Comparison of ENCODE assay signal across 19 cellular contexts in the genomic region with DNA sequence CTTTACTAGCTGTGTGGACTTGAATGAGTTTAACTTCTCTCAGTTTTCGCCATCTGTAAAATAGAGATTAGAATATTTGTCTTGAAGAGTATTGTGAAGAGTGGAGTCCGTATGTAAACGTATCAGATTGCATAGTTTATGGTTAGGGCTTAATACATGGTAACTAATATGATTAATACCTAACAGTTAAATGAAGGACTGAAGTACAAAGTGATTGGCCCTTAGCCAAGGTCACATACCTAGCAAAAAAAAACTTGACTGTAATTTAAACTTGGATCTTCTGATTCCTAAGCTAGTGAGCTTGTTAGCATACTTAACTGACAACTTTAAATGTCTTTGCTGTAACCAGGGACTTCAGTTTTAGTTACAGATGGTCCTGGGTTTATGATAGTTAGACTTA. TPM values are rescaled to one million over a fixed set of nuclear protein-coding genes. Genes with fewer than 3 reads are reported as not detected.
DNase-seq lines count a peak whose midpoint lies in the region; TF ChIP-seq lines count a peak whose summit lies in the region.
"Had no signal": no experiment of that assay in that cellular context is flagged by ENCODE, and none has a peak within 500 bp of the region (broad histone marks: within the 10 kb centered on the region; RNA-seq: fewer than 3 reads in every experiment).

No MANE protein-coding gene starts in this region.

- H3K27me3 ChIP-seq in left ventricle myocardium inferior (ENCODE audit: low read depth) (no peaks in the 10 kb centered on the region), adrenal gland (no peaks in the 10 kb centered on the region), liver (ENCODE audit: control insufficient read depth in 4 of 4, insufficient read depth in 4 of 4, low read length in 3 of 4) (no peaks in the 10 kb centered on the region)
- H3K27me3 ChIP-seq: ovary had no signal

- peaks cover 55% of the 10 kb centered on the region for H3K4me1 ChIP-seq in left ventricle myocardium inferior
- H3K4me1 ChIP-seq in adrenal gland (replicated peaks in 1 of 2) = peaks cover 23 to 47% of the 10 kb centered on the region in 2 donors
- H3K4me1 ChIP-seq in liver (ENCODE audit: control insufficient read depth in 4 of 4, insufficient read depth in 4 of 4, low read length in 3 of 4) = peaks cover 2 to 38% (median 23%) of the 10 kb centered on the region in 4 donors

- CTCF ChIA-PET in GM10248 (lab: Yijun Ruan, JAX) = interaction anchor here (0.9 to 1.8 kb wide), 3 partner anchors 8 to 14 kb away, joined by 3 to 7 read pairs (median 6); no protein-coding TSS in a partner anchor

- 45 to 61% (median 50%) methylated on average over 3 of the region's 3 CpGs for WGBS in adrenal gland, 4 donors
- 41% methylated on average over 3 of the region's 3 CpGs for WGBS in liver

- DNase-seq in left ventricle myocardium inferior (no peak), cardiac septum (ENCODE audit: low spot score) (no peak), adrenal gland (no peak), type B pancreatic cell (ENCODE audit: extremely low spot score, unreplicated experiment) (no peak), activated gamma-delta T cell treated with Interleukin-2 at 50 U/mL for 16 hours (no peak), GM10248 (ENCODE audit: extremely low spot score) (no peak)
- no peak for DNase-seq in NK-92 treated with Interleukin-12 subunit alpha and Interleukin-12 subunit beta, amount 100 ng/mL, for 24 hours (lab: John Stamatoyannopoulos, UW)
- DNase-seq: activated naive CD8-positive, alpha-beta T cell treated with anti-CD3 and anti-CD28 coated beads for 36 hours; central memory CD4-positive, alpha-beta T cell; foreskin keratinocyte; GDM1; H9; MM.1S; NCI-H2029 treated with DMSO at 0.1 percent for 48 hours; ovary; stimulated activated CD4-positive, alpha-beta T cell treated with anti-CD3 and anti-CD28 coated beads, Interleukin-15, amount 100 ng/mL, for 24 hours had no signal

- TF ChIP-seq CTCF in left ventricle myocardium inferior (IDR thresholded peaks at IDR 0.05; ENCODE audit: borderline replicate concordance) = no peak
- no peak for TF ChIP-seq CTCF in adrenal gland (IDR thresholded peaks at IDR 0.05)
- TF ChIP-seq CTCF in liver (IDR thresholded peaks at IDR 0.05; ENCODE audit: low read depth, low read length, missing input control) = no peak
- no peak for TF ChIP-seq CTCF in type B pancreatic cell (conservative IDR thresholded peaks at IDR 0.05)
- no peak for TF ChIP-seq CTCF in GM10248 (IDR thresholded peaks at IDR 0.05; ENCODE audit: control extremely low read depth, extremely low read depth, low read depth, missing control alignments)

- H3K9me3 Mint-ChIP-seq in type B pancreatic cell = no peaks in the 10 kb centered on the region
- H3K9me3 Mint-ChIP-seq: activated CD4-positive, alpha-beta T cell treated with anti-CD3 and anti-CD28 coated beads, Interleukin-2, amount 10 ng/mL, durations not matched to agents 24 days and 14 days; H9; stimulated activated naive CD8-positive, alpha-beta T cell treated with anti-CD3 and anti-CD28 coated beads, Interleukin-15, Interleukin-2, amounts not matched to agents 100 ng/mL and 50 ng/mL, for 24 hours had no signal

- peak overlapping the region; percentile 80 for H3K4me3 Mint-ChIP-seq in type B pancreatic cell
- H3K4me3 Mint-ChIP-seq: activated CD4-positive, alpha-beta T cell treated with anti-CD3 and anti-CD28 coated beads, Interleukin-2, amount 10 ng/mL, durations not matched to agents 24 days and 14 days; activated naive CD8-positive, alpha-beta T cell treated with anti-CD3 and anti-CD28 coated beads for 36 hours; H9 had no signal

- H3K4me1 Mint-ChIP-seq in type B pancreatic cell (ENCODE audit: unreplicated experiment) = peaks cover 13% of the 10 kb centered on the region

- no peak for TF ChIP-seq POLR2A in adrenal gland (IDR thresholded peaks at IDR 0.05)

- POLR2A ChIA-PET in GM10248 (lab: Yijun Ruan, JAX) = no interaction called here

- H3K4me3 ChIP-seq in left ventricle myocardium inferior = peak overlapping the region; percentile 92
- H3K4me3 ChIP-seq in adrenal gland = peak overlapping the region in 1 of 4 donors; percentile 76
- H3K4me3 ChIP-seq in liver (ENCODE audit: low read depth in 1 of 3, low read length in 3 of 3) = peak overlapping the region in 2 of 3 donors; percentile 88 to 92
- H3K4me3 ChIP-seq: ovary had no signal

- no peaks in the 10 kb centered on the region for H3K36me3 ChIP-seq in left ventricle myocardium inferior
- H3K36me3 ChIP-seq in adrenal gland (replicated peaks in 1 of 2) = no peaks in the 10 kb centered on the region
- no peaks in the 10 kb centered on the region for H3K36me3 ChIP-seq in liver (ENCODE audit: control insufficient read depth in 4 of 4, insufficient read depth in 3 of 4, low read depth in 1 of 4, low read length in 3 of 4)
- H3K36me3 ChIP-seq: ovary had no signal

- H3K27ac ChIP-seq in left ventricle myocardium inferior (replicated peaks) (peak overlapping the region; percentile 80), adrenal gland (peak overlapping the region in 3 of 5 donors; percentile 18 to 89 (median 87)), liver (ENCODE audit: low read depth in 1 of 2, low read length in 2 of 2) (peak overlapping the region; percentile 14 to 95)
- H3K27ac ChIP-seq: foreskin keratinocyte, ovary had no signal

- no peak for TF ChIP-seq RAD21 in liver (IDR thresholded peaks at IDR 0.05)

- H3K27ac Mint-ChIP-seq in type B pancreatic cell = no peak overlapping the region
- H3K27ac Mint-ChIP-seq: activated CD4-positive, alpha-beta T cell treated with anti-CD3 and anti-CD28 coated beads, Interleukin-2, amount 10 ng/mL, durations not matched to agents 24 days and 14 days; activated naive CD8-positive, alpha-beta T cell treated with anti-CD3 and anti-CD28 coated beads for 36 hours; H9 had no signal

- intact Hi-C loops in left ventricle myocardium inferior (cut with micrococcal nuclease) (no loop called here), cardiac septum (cut with DNase I) (loop anchor here (2.0 to 5.0 kb wide), 3 partner anchors 40 to 69 kb away; partner anchors contain the start of gene FUBP1), adrenal gland (cut with DNase I) (no loop called here)

- H3K9me3 ChIP-seq in left ventricle myocardium inferior (replicated peaks) (no peaks in the 10 kb centered on the region), adrenal gland (replicated peaks in 1 of 3) (no peaks in the 10 kb centered on the region), liver (ENCODE audit: control insufficient read depth in 4 of 4, low read length in 3 of 4) (no peaks in the 10 kb centered on the region)
- H3K9me3 ChIP-seq: ovary had no signal

- peaks cover 56% of the 10 kb centered on the region for H3K27me3 Mint-ChIP-seq in type B pancreatic cell

- no peaks in the 10 kb centered on the region for H3K36me3 Mint-ChIP-seq in type B pancreatic cell
- H3K36me3 Mint-ChIP-seq: activated naive CD8-positive, alpha-beta T cell treated with anti-CD3 and anti-CD28 coated beads for 36 hours had no signal

- peak overlapping the region; percentile 0 to 1 for H3K9ac ChIP-seq in liver (ENCODE audit: low read depth in 1 of 2, low read length in 2 of 2)

TF ChIP-seq in liver, 16 proteins besides CTCF, POLR2A, EP300 and RAD21 (continues in another document):
- TF ChIP-seq NR2F2 (IDR thresholded peaks at IDR 0.05) (no peak), EGR1 (IDR thresholded peaks at IDR 0.05; ENCODE audit: low read depth in 2 of 2) (no peak), FOXA2 (IDR thresholded peaks at IDR 0.05) (no peak), TAF1 (conservative IDR thresholded peaks at IDR 0.05) (no peak), RXRA (IDR thresholded peaks at IDR 0.05) (no peak), YY1 (IDR thresholded peaks at IDR 0.05) (no peak), GABPA (IDR thresholded peaks at IDR 0.05 in 1 of 2, conservative IDR thresholded peaks at IDR 0.05 in 1 of 2) (no peak), HNF4A (conservative IDR thresholded peaks at IDR 0.05) (no peak), SP1 (IDR thresholded peaks at IDR 0.05) (no peak), FOXA1 (IDR thresholded peaks at IDR 0.05) (no peak), JUND (IDR thresholded peaks at IDR 0.05) (no peak), HNF4G (IDR thresholded peaks at IDR 0.05) (no peak), MAX (IDR thresholded peaks at IDR 0.05) (no peak)
- TF ChIP-seq, protein P1, sequence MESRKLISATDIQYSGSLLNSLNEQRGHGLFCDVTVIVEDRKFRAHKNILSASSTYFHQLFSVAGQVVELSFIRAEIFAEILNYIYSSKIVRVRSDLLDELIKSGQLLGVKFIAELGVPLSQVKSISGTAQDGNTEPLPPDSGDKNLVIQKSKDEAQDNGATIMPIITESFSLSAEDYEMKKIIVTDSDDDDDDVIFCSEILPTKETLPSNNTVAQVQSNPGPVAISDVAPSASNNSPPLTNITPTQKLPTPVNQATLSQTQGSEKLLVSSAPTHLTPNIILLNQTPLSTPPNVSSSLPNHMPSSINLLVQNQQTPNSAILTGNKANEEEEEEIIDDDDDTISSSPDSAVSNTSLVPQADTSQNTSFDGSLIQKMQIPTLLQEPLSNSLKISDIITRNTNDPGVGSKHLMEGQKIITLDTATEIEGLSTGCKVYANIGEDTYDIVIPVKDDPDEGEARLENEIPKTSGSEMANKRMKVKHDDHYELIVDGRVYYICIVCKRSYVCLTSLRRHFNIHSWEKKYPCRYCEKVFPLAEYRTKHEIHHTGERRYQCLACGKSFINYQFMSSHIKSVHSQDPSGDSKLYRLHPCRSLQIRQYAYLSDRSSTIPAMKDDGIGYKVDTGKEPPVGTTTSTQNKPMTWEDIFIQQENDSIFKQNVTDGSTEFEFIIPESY (IDR thresholded peaks at IDR 0.05) = no peak
- TF ChIP-seq, protein P2, sequence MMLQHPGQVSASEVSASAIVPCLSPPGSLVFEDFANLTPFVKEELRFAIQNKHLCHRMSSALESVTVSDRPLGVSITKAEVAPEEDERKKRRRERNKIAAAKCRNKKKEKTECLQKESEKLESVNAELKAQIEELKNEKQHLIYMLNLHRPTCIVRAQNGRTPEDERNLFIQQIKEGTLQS (IDR thresholded peaks at IDR 0.05) = no peak

RNA-seq across cellular contexts. Expression of gene GIPC2, which starts 1.9 kb away (rescaled TPM):
- 2.5 TPM for total RNA-seq in left ventricle myocardium inferior
- total RNA-seq in cardiac septum = 4.0 TPM
- total RNA-seq in adrenal gland = 10 to 100 TPM; 13.8 to 53.4 (median 35.2) TPM
- 10 to 100 TPM; 10.6 to 15.8 (median 14.8) TPM for polyA plus RNA-seq in adrenal gland
- 10 to 100 TPM in 1 of 2 donors, 1 to 10 TPM in 1; 5.0 to 10.9 TPM for total RNA-seq in liver
- polyA plus RNA-seq in liver = 1 to 10 TPM; 3.7 to 7.9 TPM
- total RNA-seq in type B pancreatic cell (ENCODE audit: low replicate concordance) = 2.9 and 4.8 TPM in 2 replicates
- total RNA-seq: activated CD4-positive, alpha-beta T cell treated with anti-CD3 and anti-CD28 coated beads, Interleukin-2, amount 10 ng/mL, durations not matched to agents 24 days and 14 days had no signal

RNA-seq across cellular contexts. Expression of gene DNAJB4, which starts 42.9 kb away (rescaled TPM):
- total RNA-seq in left ventricle myocardium inferior (118 TPM), cardiac septum (140 TPM), adrenal gland (100 to 1,000 TPM in 2 of 8 donors, 10 to 100 TPM in 6; 31.8 to 182 (median 68.8) TPM), liver (10 to 100 TPM; 13.5 to 21.6 TPM), type B pancreatic cell (ENCODE audit: low replicate concordance) (20.9 and 27.7 TPM in 2 replicates)
- polyA plus RNA-seq in adrenal gland (100 to 1,000 TPM in 1 of 3 donors, 10 to 100 TPM in 2; 32.1 to 165 (median 41.8) TPM), liver (1 to 10 TPM; 5.7 to 6.5 TPM)
